Comparison of ENCODE assay signal across 8 cellular contexts in the genomic region with DNA sequence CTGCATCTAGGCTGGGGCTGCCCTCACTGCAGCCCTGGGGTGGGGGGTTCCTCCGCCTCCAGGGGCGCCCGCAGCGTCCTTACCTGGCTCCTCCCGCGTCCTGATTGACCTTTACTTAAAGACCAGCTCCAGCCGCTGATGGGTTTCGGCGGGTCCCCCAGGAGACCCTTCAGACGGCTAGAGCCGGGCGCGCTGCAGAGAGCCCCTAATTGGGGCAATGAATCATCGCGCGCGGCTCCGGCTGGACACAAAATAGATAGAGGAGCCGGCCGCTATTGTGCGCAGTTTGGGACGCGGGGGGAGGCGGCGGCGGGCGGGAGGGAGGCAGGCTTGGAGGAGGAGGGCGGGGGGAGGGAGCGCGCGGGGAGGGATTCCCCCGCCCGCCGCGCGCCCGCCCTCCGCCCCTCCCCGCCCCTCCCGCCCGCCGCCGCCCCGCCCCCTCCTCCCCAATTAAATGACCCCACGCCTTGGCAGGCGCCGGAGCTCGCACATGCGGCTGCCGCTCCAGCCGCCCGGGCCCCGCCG. TPM values are rescaled to one million over a fixed set of nuclear protein-coding genes. Genes with fewer than 3 reads are reported as not detected.
DNase-seq lines count a peak whose midpoint lies in the region; ATAC-seq and TF ChIP-seq lines count a peak whose summit lies in the region.

No MANE protein-coding gene starts in this region.

- peak; percentile 13 to 20 for TF ChIP-seq POLR2A in gastrocnemius medialis (IDR thresholded peaks at IDR 0.05)

- peak; percentile 21 for DNase-seq in NOMO-1 treated with DMSO at 0.1 percent for 48 hours (lab: John Stamatoyannopoulos, UW; ENCODE audit: unreplicated experiment)
- no peak for DNase-seq in NOMO-1 treated with dmso at 0.1 percent for 144 hours (lab: John Stamatoyannopoulos, UW; ENCODE audit: unreplicated experiment)
- DNase-seq in SJSA1 (ENCODE audit: low read depth in 1 of 2, low spot score in 2 of 2): peak; percentile 46 to 84
- DNase-seq in Right ventricle myocardium superior: peak; percentile 80
- peak; percentile 73 to 82 for DNase-seq in gastrocnemius medialis
- DNase-seq in NK-92 (lab: John Stamatoyannopoulos, UW; ENCODE audit: unreplicated experiment): no peak
- DNase-seq in activated CD4-positive, alpha-beta T cell treated with anti-CD3 and anti-CD28 coated beads, Interleukin-2, amount 50 U/mL, for 48 hours: no peak

- H3K27ac ChIP-seq in SJSA1 (no peak overlapping the region), gastrocnemius medialis (peak overlapping the region; percentile 80 to 86 (median 80))

- H3K4me3 ChIP-seq in SJSA1 (peak overlapping the region; percentile 27), gastrocnemius medialis (peak overlapping the region; percentile 22 to 50 (median 36))

- H3K9me3 ChIP-seq in SJSA1 (replicated peaks) (no peaks in the 10 kb centered on the region), gastrocnemius medialis (no peaks in the 10 kb centered on the region)

- intact Hi-C loops in Right ventricle myocardium superior (cut with DNase I): loop anchor here (5.0 kb wide), 1 partner anchor 36 kb away; no protein-coding TSS in a partner anchor
- intact Hi-C loops in gastrocnemius medialis (cut with DNase I; ENCODE audit: low total_unique reads): no loop called here

- TF ChIP-seq CTCF in gastrocnemius medialis (IDR thresholded peaks at IDR 0.05 in 4 of 5, conservative IDR thresholded peaks at IDR 0.05 in 1 of 5): no peak

- H3K36me3 ChIP-seq in SJSA1 (peaks cover 23% of the 10 kb centered on the region; the same call in 1 of the 2 replicates), gastrocnemius medialis (no peaks in the 10 kb centered on the region)

- peak; percentile 39 for ATAC-seq in Right ventricle myocardium superior (ENCODE audit: poor library complexity)
- peak; percentile 28 to 30 for ATAC-seq in gastrocnemius medialis
- no peak for ATAC-seq in HG02970 (IDR thresholded peaks at IDR 0.05; ENCODE audit: low FRiP score, unreplicated experiment)

- in situ Hi-C loops in gastrocnemius medialis (cut with MboI; ENCODE audit: low sequenced_read_pairs in 4 of 4): no loop called here

- peaks cover 71% of the 10 kb centered on the region for H3K4me1 ChIP-seq in SJSA1 (replicated peaks)
- peaks cover 37 to 58% of the 10 kb centered on the region in 2 donors for H3K4me1 ChIP-seq in gastrocnemius medialis

- H3K27me3 ChIP-seq in SJSA1 (replicated peaks) (no peaks in the 10 kb centered on the region), gastrocnemius medialis (no peaks in the 10 kb centered on the region)

RNA-seq across cellular contexts. Expression of a gene that starts 56.5 kb away (rescaled TPM):
- total RNA-seq in SJSA1 (2014; rRNA removed; shearing (Covaris generic)): 0.05 TPM in 1 of 2 replicates, not detected in the other
- not detected for total RNA-seq in Right ventricle myocardium superior
- total RNA-seq in gastrocnemius medialis: not detected

Comparison
In these comparisons a context has a peak if more than half of its experiments do, and no peak if none do; other contexts are left out.
1. DNase-seq: peak in NOMO-1 treated with DMSO at 0.1 percent for 48 hours (single experiment), SJSA1 (2 of 2), Right ventricle myocardium superior (single experiment) and gastrocnemius medialis (2 of 2); none in NOMO-1 treated with dmso at 0.1 percent for 144 hours (single experiment), NK-92 (single experiment) and activated CD4-positive, alpha-beta T cell treated with anti-CD3 and anti-CD28 coated beads, Interleukin-2, amount 50 U/mL, for 48 hours (0 of 2).